Comparison of ENCODE assay signal across 28 cellular contexts in the genomic region with DNA sequence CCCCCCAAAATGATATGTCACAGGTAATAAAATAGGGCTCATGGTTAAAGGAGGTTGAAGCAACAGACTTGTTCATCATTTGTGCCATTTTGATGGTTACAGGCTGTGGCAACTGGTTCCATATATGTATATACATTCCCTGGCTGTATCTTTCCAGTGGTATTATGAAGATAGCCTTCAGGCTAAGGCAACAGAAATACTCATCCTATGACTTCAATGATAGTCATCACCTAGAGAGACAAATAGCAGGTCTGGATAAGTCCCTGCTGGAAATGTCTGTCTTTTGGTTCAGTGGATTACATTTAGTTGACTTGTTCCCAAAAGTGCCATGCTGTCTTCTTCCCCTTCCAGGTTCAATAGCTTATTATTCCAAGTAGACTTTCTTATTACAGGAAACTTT.
"Had no signal": no experiment of that assay in that cellular context is flagged by ENCODE, and none has a peak within 500 bp of the region (broad histone marks: within the 10 kb centered on the region; RNA-seq: fewer than 3 reads in every experiment).

No MANE protein-coding gene starts in this region.

- H3K9me3 ChIP-seq: adrenal gland, body of pancreas, colonic mucosa, gastrocnemius medialis, heart left ventricle had no signal

- ATAC-seq: activated CD4-positive, alpha-beta T cell treated with anti-CD3 and anti-CD28 coated beads for 36 hours; activated CD8-positive, alpha-beta memory T cell treated with anti-CD3 and anti-CD28 coated beads, Interleukin-2, amount 10 ng/mL, durations not matched to agents 7 days and 5 days; activated CD8-positive, alpha-beta T cell treated with anti-CD3 and anti-CD28 coated beads, Interleukin-2, amount 10 ng/mL, durations not matched to agents 7 days and 5 days; activated naive CD8-positive, alpha-beta T cell treated with anti-CD3 and anti-CD28 coated beads, Interleukin-2, amount 50 U/mL, for 24 hours; body of pancreas; esophagus mucosa; gastrocnemius medialis; heart left ventricle had no signal

- H3K4me1 ChIP-seq: adrenal gland, colonic mucosa, gastrocnemius medialis, heart left ventricle had no signal

- DNase-seq: activated CD4-positive, alpha-beta memory T cell treated with anti-CD3 and anti-CD28 coated beads for 36 hours; activated CD4-positive, alpha-beta T cell treated with anti-CD3 and anti-CD28 coated beads for 36 hours; activated CD4-positive, alpha-beta T cell treated with anti-CD3 and anti-CD28 coated beads, Interleukin-2, amount 10 ng/mL, durations not matched to agents 24 days and 14 days; activated CD4-positive, CD25-positive, alpha-beta regulatory T cell; activated CD4-positive, CD25-positive, alpha-beta regulatory T cell treated with anti-CD3 and anti-CD28 coated beads, Interleukin-2, amount 50 U/mL, for 72 hours; activated CD8-positive, alpha-beta memory T cell treated with anti-CD3 and anti-CD28 coated beads, Interleukin-2, amount 10 ng/mL, durations not matched to agents 7 days and 5 days; activated CD8-positive, alpha-beta memory T cell treated with anti-CD3 and anti-CD28 coated beads, Interleukin-2, amount 50 U/mL, for 4 hours; activated CD8-positive, alpha-beta T cell treated with anti-CD3 and anti-CD28 coated beads, Interleukin-2, amount 10 ng/mL, durations not matched to agents 7 days and 5 days; activated effector memory CD4-positive, alpha-beta T cell treated with anti-CD3 and anti-CD28 coated beads, Interleukin-2, amount 50 U/mL, for 16 hours; activated naive CD4-positive, alpha-beta T cell treated with anti-CD3 and anti-CD28 coated beads for 36 hours; activated naive CD8-positive, alpha-beta T cell treated with anti-CD3 and anti-CD28 coated beads for 36 hours; activated naive CD8-positive, alpha-beta T cell treated with anti-CD3 and anti-CD28 coated beads, Interleukin-2, amount 50 U/mL, for 24 hours; activated T-cell treated with anti-CD3 and anti-CD28 coated beads, Interleukin-2, amount 50 U/mL, for 1 hour; activated T-cell treated with anti-CD3 and anti-CD28 coated beads, Interleukin-2, amount 50 U/mL, for 48 hours; adrenal gland; amygdala; aorta; body of pancreas; central memory CD4-positive, alpha-beta T cell; cerebellar nuclear complex; colonic mucosa; effector CD8-positive, alpha-beta T cell; gastrocnemius medialis; glutamatergic neuron; heart left ventricle; T-helper 2 cell had no signal

- H3K27me3 ChIP-seq: adrenal gland, body of pancreas, cardiac muscle cell, colonic mucosa, gastrocnemius medialis, heart left ventricle had no signal

- H3K36me3 ChIP-seq: adrenal gland, cardiac muscle cell, colonic mucosa, gastrocnemius medialis, heart left ventricle had no signal

- H3K4me3 ChIP-seq: adrenal gland, body of pancreas, cardiac muscle cell, colonic mucosa, gastrocnemius medialis, heart left ventricle had no signal

- H3K27ac ChIP-seq: adrenal gland, body of pancreas, cardiac muscle cell, colonic mucosa, gastrocnemius medialis, heart left ventricle had no signal
